Comparison of ENCODE assay signal across 28 cellular contexts in the genomic region with DNA sequence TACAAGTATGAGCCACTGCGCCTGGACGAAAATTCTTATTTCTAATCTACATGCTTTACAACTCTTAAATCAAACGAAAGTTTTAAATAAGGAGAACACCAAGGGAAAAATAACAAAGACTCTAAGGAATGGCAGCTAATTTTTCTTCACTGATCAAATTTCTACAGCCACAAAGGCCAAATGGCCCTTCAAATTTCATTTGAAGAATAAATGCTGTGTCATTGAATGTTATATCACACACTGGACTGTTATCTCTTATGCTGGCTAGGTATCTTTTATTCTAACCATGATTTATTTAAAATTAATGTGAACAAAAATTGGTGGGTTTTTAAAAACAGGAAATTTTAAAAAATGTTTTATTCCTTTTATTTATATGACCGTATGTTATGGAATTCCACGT. TPM values are rescaled to one million over a fixed set of nuclear protein-coding genes. Genes with fewer than 3 reads are reported as not detected.
"Had no signal": no experiment of that assay in that cellular context is flagged by ENCODE, and none has a peak within 500 bp of the region (broad histone marks: within the 10 kb centered on the region; RNA-seq: fewer than 3 reads in every experiment).

No MANE protein-coding gene starts in this region.

- H3K9me3 ChIP-seq: mucosa of descending colon, pancreas, right atrium auricular region, spleen, suprapubic skin, thoracic aorta, tibial artery, upper lobe of right lung had no signal

- ATAC-seq: mucosa of descending colon; naive thymus-derived CD4-positive, alpha-beta T cell; pancreas; sciatic nerve; stimulated activated effector memory CD8-positive, alpha-beta T cell treated with anti-CD3 and anti-CD28 coated beads, Interleukin-12 subunit alpha, Interleukin-12 subunit beta, amount 100 ng/mL, for 72 hours; upper lobe of right lung had no signal

- H3K4me3 Mint-ChIP-seq: immature natural killer cell; memory B cell; naive thymus-derived CD4-positive, alpha-beta T cell; nephron; neural crest cell; stimulated activated effector memory CD8-positive, alpha-beta T cell treated with anti-CD3 and anti-CD28 coated beads, Interleukin-12 subunit alpha, Interleukin-12 subunit beta, amount 100 ng/mL, for 72 hours; stimulated activated naive CD8-positive, alpha-beta T cell treated with anti-CD3 and anti-CD28 coated beads, Interleukin-15, Interleukin-2, amounts not matched to agents 100 ng/mL and 50 ng/mL, for 24 hours had no signal

- H3K4me3 ChIP-seq: left ventricle myocardium inferior, lung, mucosa of descending colon, pancreas, right atrium auricular region, skin epidermis, spleen, suprapubic skin, thoracic aorta, tibial artery, upper lobe of right lung had no signal

- H3K36me3 Mint-ChIP-seq: immature natural killer cell; memory B cell; naive thymus-derived CD4-positive, alpha-beta T cell; stimulated activated effector memory CD8-positive, alpha-beta T cell treated with anti-CD3 and anti-CD28 coated beads, Interleukin-12 subunit alpha, Interleukin-12 subunit beta, amount 100 ng/mL, for 72 hours had no signal

- FAIRE-seq: pancreas, urothelium cell line had no signal

- H3K36me3 ChIP-seq: left ventricle myocardium inferior, pancreas, right atrium auricular region, spleen, suprapubic skin, thoracic aorta, upper lobe of right lung had no signal

- H3K27me3 ChIP-seq: pancreas, right atrium auricular region, spleen, suprapubic skin, tibial artery, upper lobe of right lung had no signal

- H3K27ac Mint-ChIP-seq: immature natural killer cell; memory B cell; naive thymus-derived CD4-positive, alpha-beta T cell; progenitor cell of endocrine pancreas; stimulated activated effector memory CD8-positive, alpha-beta T cell treated with anti-CD3 and anti-CD28 coated beads, Interleukin-12 subunit alpha, Interleukin-12 subunit beta, amount 100 ng/mL, for 72 hours; stimulated activated naive CD8-positive, alpha-beta T cell treated with anti-CD3 and anti-CD28 coated beads, Interleukin-15, Interleukin-2, amounts not matched to agents 100 ng/mL and 50 ng/mL, for 24 hours had no signal

- H3K9me3 Mint-ChIP-seq: immature natural killer cell; memory B cell; naive thymus-derived CD4-positive, alpha-beta T cell; stimulated activated effector memory CD8-positive, alpha-beta T cell treated with anti-CD3 and anti-CD28 coated beads, Interleukin-12 subunit alpha, Interleukin-12 subunit beta, amount 100 ng/mL, for 72 hours; stimulated activated naive CD8-positive, alpha-beta T cell treated with anti-CD3 and anti-CD28 coated beads, Interleukin-15, Interleukin-2, amounts not matched to agents 100 ng/mL and 50 ng/mL, for 24 hours had no signal

- DNase-seq: hypothalamus; immature natural killer cell; islet precursor cell; left ventricle myocardium inferior; midbrain; mucosa of descending colon; naive thymus-derived CD4-positive, alpha-beta T cell; nucleus accumbens; pancreas; spleen; stimulated activated CD4-positive, alpha-beta T cell treated with anti-CD3 and anti-CD28 coated beads, Interleukin-4, amount 100 ng/mL, for 24 hours; stimulated activated naive CD4-positive, alpha-beta T cell; tibial artery; trophoblast cell; upper lobe of right lung had no signal

- H3K4me1 ChIP-seq: left ventricle myocardium inferior, pancreas, right atrium auricular region, spleen, suprapubic skin, upper lobe of right lung had no signal

- H3K27ac ChIP-seq: left ventricle myocardium inferior, pancreas, right atrium auricular region, skin epidermis, spleen, suprapubic skin, thoracic aorta, tibial artery, upper lobe of right lung had no signal

- H3K4me1 Mint-ChIP-seq: immature natural killer cell; memory B cell; naive thymus-derived CD4-positive, alpha-beta T cell; neural crest cell; stimulated activated effector memory CD8-positive, alpha-beta T cell treated with anti-CD3 and anti-CD28 coated beads, Interleukin-12 subunit alpha, Interleukin-12 subunit beta, amount 100 ng/mL, for 72 hours had no signal

- H3K27me3 Mint-ChIP-seq: progenitor cell of endocrine pancreas had no signal

RNA-seq across cellular contexts. Expression of gene SMAD9, which starts 14.1 kb away (rescaled TPM):
- total RNA-seq: naive thymus-derived CD4-positive, alpha-beta T cell had no signal
